ENCODE assay signal across 15 cellular contexts in the genomic region with DNA sequence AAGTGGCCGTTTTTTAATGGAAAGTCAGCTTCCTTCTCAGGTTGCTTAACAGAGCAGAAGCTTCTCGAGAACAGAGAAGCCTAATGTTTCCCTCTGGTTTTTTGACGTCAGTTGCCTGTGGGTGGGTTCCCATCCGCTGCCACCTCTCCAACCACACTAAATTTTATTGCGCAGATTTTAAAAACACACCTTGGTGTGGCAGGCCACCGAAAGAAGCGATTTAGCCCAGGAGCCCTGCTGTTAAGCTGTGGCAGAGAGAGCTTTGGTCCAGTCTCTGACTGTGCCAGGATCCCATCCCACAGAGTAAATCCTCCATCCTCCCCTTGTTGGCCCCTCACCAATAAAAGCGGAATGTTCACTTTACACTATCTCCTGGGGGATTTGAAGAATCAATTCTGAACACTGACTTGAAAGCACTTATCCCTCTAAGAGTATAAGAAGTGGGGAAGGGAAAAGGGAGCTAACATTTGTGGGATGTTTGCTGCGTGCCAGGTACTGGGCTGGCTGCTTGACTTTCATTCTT.
DNase-seq lines count a peak whose midpoint lies in the region; ATAC-seq, FAIRE-seq and TF ChIP-seq lines count a peak whose summit lies in the region.
"Had no signal": no experiment of that assay in that cellular context is flagged by ENCODE, and none has a peak within 500 bp of the region (broad histone marks: within the 10 kb centered on the region; RNA-seq: fewer than 3 reads in every experiment).

No MANE protein-coding gene starts in this region.

- no peak for ATAC-seq in GM18502 (IDR thresholded peaks at IDR 0.05; ENCODE audit: poor library complexity, unreplicated experiment)
- ATAC-seq in HG03135 (IDR thresholded peaks at IDR 0.05; ENCODE audit: unreplicated experiment): no peak
- ATAC-seq: activated naive CD4-positive, alpha-beta T cell treated with anti-CD3 and anti-CD28 coated beads, Interleukin-2, amount 50 U/mL, for 72 hours had no signal

- DNase-seq in DMS79 treated with DMSO at 0.1 percent for 48 hours (lab: John Stamatoyannopoulos, UW) (peak; percentile 62), left ventricle myocardium inferior (no peak), sigmoid colon (no peak), kidney (no peak)
- no peak for DNase-seq in activated CD4-positive, alpha-beta T cell treated with anti-CD3 and anti-CD28 coated beads, Interleukin-2, amount 50 U/mL, for 1 hour
- DNase-seq: activated CD4-positive, alpha-beta T cell treated with anti-CD3 and anti-CD28 coated beads, Interleukin-2, amount 50 U/mL, for 4 hours; KG1; NCI-H226; ovary had no signal

- H3K4me1 ChIP-seq in left ventricle myocardium inferior: peaks cover 39% of the 10 kb centered on the region
- H3K4me1 ChIP-seq in sigmoid colon: peaks cover 0 to 34% (median 27%) of the 10 kb centered on the region in 4 donors
- H3K4me1 ChIP-seq in kidney (ENCODE audit: control insufficient read depth in 1 of 2, insufficient read depth in 1 of 2, low read depth in 1 of 2, low read length in 2 of 2): peaks cover 4 to 14% of the 10 kb centered on the region in 2 donors

- H3K27ac ChIP-seq in VCaP: peak overlapping the region; percentile 91
- H3K27ac ChIP-seq in left ventricle myocardium inferior (replicated peaks): peak overlapping the region; percentile 68
- peak overlapping the region; percentile 55 to 80 (median 70) for H3K27ac ChIP-seq in sigmoid colon
- peak overlapping the region in 1 of 2 donors; percentile 45 for H3K27ac ChIP-seq in kidney (ENCODE audit: low read depth in 2 of 2, low read length in 2 of 2)

- WGBS in sigmoid colon, 2 donors: 74 to 84% methylated on average over 9 of the region's 9 CpGs

- TF ChIP-seq CTCF in VCaP (conservative IDR thresholded peaks at IDR 0.05) (no peak), left ventricle myocardium inferior (IDR thresholded peaks at IDR 0.05; ENCODE audit: borderline replicate concordance) (no peak), sigmoid colon (IDR thresholded peaks at IDR 0.05) (no peak), kidney (IDR thresholded peaks at IDR 0.05; ENCODE audit: borderline replicate concordance, extremely low read depth, insufficient read depth) (no peak)

- H3K9ac ChIP-seq in kidney (ENCODE audit: low read length in 2 of 2): no peak overlapping the region

- no peaks in the 10 kb centered on the region for H3K36me3 ChIP-seq in left ventricle myocardium inferior
- no peaks in the 10 kb centered on the region for H3K36me3 ChIP-seq in sigmoid colon
- no peaks in the 10 kb centered on the region for H3K36me3 ChIP-seq in kidney (ENCODE audit: control insufficient read depth in 1 of 2, insufficient read depth in 2 of 2, low read length in 2 of 2)
- H3K36me3 ChIP-seq: ovary had no signal

- intact Hi-C loops in left ventricle myocardium inferior (cut with micrococcal nuclease) (no loop called here), sigmoid colon (cut with DNase I) (loop anchor here (5.0 kb wide), 1 partner anchor 99 kb away; no protein-coding TSS in a partner anchor), kidney (cut with DNase I) (no loop called here)

- no peak for FAIRE-seq in kidney (lab: Jason Lieb, UNC)
- FAIRE-seq: endometrium, H1 had no signal

- TF ChIP-seq POLR2A in sigmoid colon (IDR thresholded peaks at IDR 0.05): no peak

- H3K4me3 ChIP-seq in left ventricle myocardium inferior (no peak overlapping the region), sigmoid colon (no peak overlapping the region), kidney (ENCODE audit: low read length in 2 of 2) (no peak overlapping the region)
- H3K4me3 ChIP-seq: ovary had no signal

- H3K9me3 ChIP-seq in left ventricle myocardium inferior (replicated peaks) (no peaks in the 10 kb centered on the region), sigmoid colon (no peaks in the 10 kb centered on the region), kidney (ENCODE audit: control insufficient read depth in 1 of 2, low read length in 2 of 2) (peaks cover 0 to 6% of the 10 kb centered on the region in 2 donors)
- H3K9me3 ChIP-seq: ovary had no signal

- no peak for TF ChIP-seq EP300 in sigmoid colon (IDR thresholded peaks at IDR 0.05)

- H3K27me3 ChIP-seq in left ventricle myocardium inferior (ENCODE audit: low read depth) (no peaks in the 10 kb centered on the region), sigmoid colon (no peaks in the 10 kb centered on the region)
- H3K27me3 ChIP-seq: ovary had no signal
